ENCODE assay signal across 19 cellular contexts in genomic region chr3:77693147-77693546, GRCh38.
A peak's percentile ranks its signal among the peaks of the same experiment; 100 is the strongest.
DNase-seq lines count a peak whose midpoint lies in the region; ATAC-seq lines count a peak whose summit lies in the region.
"Had no signal": no experiment of that assay in that cellular context is flagged by ENCODE, and none has a peak within 500 bp of the region (broad histone marks: within the 10 kb centered on the region; RNA-seq: fewer than 3 reads in every experiment).

No MANE protein-coding gene starts in this region.

- H3K79me2 ChIP-seq in Karpas-422 (ENCODE audit: low read length) = no peaks in the 10 kb centered on the region

- H3K9me3 ChIP-seq in Karpas-422 (ENCODE audit: low read length) = no peaks in the 10 kb centered on the region

- no peak overlapping the region for H3K27ac ChIP-seq in Karpas-422 (ENCODE audit: low read length)
- H3K27ac ChIP-seq: C4-2B had no signal

- peak; percentile 48 for ATAC-seq in esophagus mucosa
- ATAC-seq in HG02970 (IDR thresholded peaks at IDR 0.05; ENCODE audit: low FRiP score, unreplicated experiment) = no peak
- ATAC-seq: HCT116, HepG2 had no signal

- no peak overlapping the region for H3K9ac ChIP-seq in Karpas-422 (ENCODE audit: low read length)

- H3K4me3 ChIP-seq in Karpas-422 (ENCODE audit: low read length) = no peak overlapping the region

- no peaks in the 10 kb centered on the region for H3K36me3 ChIP-seq in Karpas-422 (ENCODE audit: insufficient read depth, low read length)

- DNase-seq in NCI-H510A treated with DMSO at 0.1 percent for 48 hours (lab: John Stamatoyannopoulos, UW) = peak; percentile 13
- DNase-seq in NCI-H510A (lab: John Stamatoyannopoulos, UW) = no peak
- no peak for DNase-seq in Karpas-422
- peak; percentile 19 for DNase-seq in NCI-H69 (lab: John Stamatoyannopoulos, UW)
- DNase-seq in stimulated activated CD4-positive, alpha-beta T cell treated with anti-CD3 and anti-CD28 coated beads, Interleukin-12 subunit alpha, Interleukin-12 subunit beta, amount 100 ng/mL, for 4 hours = no peak
- DNase-seq: ACHN; AML-193; CD4-positive, alpha-beta T cell; DMS153; DMS79; GDM1; GOT3; H7; HFFc6 had no signal

- no peaks in the 10 kb centered on the region for H3K27me3 ChIP-seq in Karpas-422 (ENCODE audit: low read length)

- H4K20me1 ChIP-seq in Karpas-422 (ENCODE audit: insufficient read depth, low read depth, low read length) = no peaks in the 10 kb centered on the region

- no peaks in the 10 kb centered on the region for H3K9me2 ChIP-seq in Karpas-422 (replicated peaks; ENCODE audit: insufficient read depth, low read length)

- peak overlapping the region; percentile 36 for H2AFZ ChIP-seq in Karpas-422 (ENCODE audit: low read length)

- H3K4me2 ChIP-seq in Karpas-422 (ENCODE audit: low read depth, low read length, poor library complexity, severe bottlenecking) = no peak overlapping the region

- peaks cover 40% of the 10 kb centered on the region for H3K4me1 ChIP-seq in Karpas-422 (ENCODE audit: low read length)

Comparison
In these comparisons a context has a peak if more than half of its experiments do, and no peak if none do; other contexts are left out.
1. DNase-seq: peak in NCI-H510A treated with DMSO at 0.1 percent for 48 hours (single experiment) and NCI-H69 (single experiment); none in NCI-H510A (single experiment), Karpas-422 (single experiment) and stimulated activated CD4-positive, alpha-beta T cell treated with anti-CD3 and anti-CD28 coated beads, Interleukin-12 subunit alpha, Interleukin-12 subunit beta, amount 100 ng/mL, for 4 hours (single experiment).